In genomic region chr6:36821581-36822335, GRCh38 we compare ENCODE assay signal across 1 cellular context.
TF ChIP-seq lines count a peak whose summit lies in the region.

No MANE protein-coding gene starts in this region.

TF ChIP-seq in K562, 482 proteins besides CTCF, POLR2A, EP300 and RAD21 (continued from another document):
- TF ChIP-seq NFRKB (IDR thresholded peaks at IDR 0.05; ENCODE audit: low read depth) (0 out of 2 replicates have a peak, but pooled peaks have one; percentile 7), SPI1 (IDR thresholded peaks at IDR 0.05; ENCODE audit: borderline replicate concordance, low read depth, low read length) (no peak), MYC (IDR thresholded peaks at IDR 0.05; ENCODE audit: low read depth, low read length) (no peak), MYC (CRISPR knock-in tag; IDR thresholded peaks at IDR 0.05; ENCODE audit: borderline replicate concordance, low read depth) (peak; percentile 71; the same call in 1 of the 2 replicates)
